In the genomic region with DNA sequence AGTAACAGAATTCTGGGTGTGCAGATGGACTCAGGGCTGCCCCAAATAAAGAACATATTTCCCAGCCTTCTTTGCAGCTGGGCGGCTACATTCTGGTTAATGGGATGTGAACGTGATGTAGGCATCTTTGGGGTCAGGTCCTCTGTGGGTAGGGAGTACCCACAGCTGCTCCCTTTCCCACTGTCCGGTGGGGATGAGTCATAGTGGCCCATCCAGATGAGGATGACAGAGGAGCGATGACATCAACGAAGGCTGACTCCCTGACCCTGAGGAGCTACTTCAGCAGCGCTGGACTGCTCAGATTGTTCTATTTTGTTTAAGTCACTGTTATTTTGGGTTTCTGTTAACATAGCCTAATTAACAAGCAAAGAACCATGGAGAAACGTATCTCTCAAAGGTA, we compare ENCODE assay signal across 18 cellular contexts. TPM values are rescaled to one million over a fixed set of nuclear protein-coding genes. Genes with fewer than 3 reads are reported as not detected.
DNase-seq lines count a peak whose midpoint lies in the region; ATAC-seq and TF ChIP-seq lines count a peak whose summit lies in the region.
"Had no signal": no experiment of that assay in that cellular context is flagged by ENCODE, and none has a peak within 500 bp of the region (broad histone marks: within the 10 kb centered on the region; RNA-seq: fewer than 3 reads in every experiment).

No MANE protein-coding gene starts in this region.

- intact Hi-C loops in heart right ventricle (cut with DNase I) (no loop called here), PC-9 (cut with micrococcal nuclease; ENCODE audit: unreplicated experiment) (no loop called here)

- no peak overlapping the region for H3K4me2 ChIP-seq in PC-9

- H3K4me3 ChIP-seq in adipocyte (ENCODE audit: low read length) (no peak overlapping the region), heart right ventricle (no peak overlapping the region), PC-9 (no peak overlapping the region)
- H3K4me3 ChIP-seq: left lung, transverse colon had no signal

- BruUV-seq in PC-9 (replicated peaks; lab: Mats Ljungman, UMichigan) = no TSS peak

- peaks cover 4% of the 10 kb centered on the region for H3K27me3 ChIP-seq in adipocyte (replicated peaks; ENCODE audit: control insufficient read depth, insufficient read depth, low read length)
- no peaks in the 10 kb centered on the region for H3K27me3 ChIP-seq in heart right ventricle
- peaks cover 24% of the 10 kb centered on the region; the same call in 1 of the 2 replicates for H3K27me3 ChIP-seq in PC-9 (ENCODE audit: insufficient read depth, low read depth)
- H3K27me3 ChIP-seq: left lung, transverse colon had no signal

- 65 to 71% methylated on average over 7 of the region's 7 CpGs for WGBS in heart right ventricle, 2 donors

- POLR2A ChIA-PET in PC-9 (lab: Charles Lee; ENCODE audit: unreplicated experiment) = no interaction called here

- no peaks in the 10 kb centered on the region for H3K4me1 ChIP-seq in adipocyte (ENCODE audit: control insufficient read depth, insufficient read depth, low read length)
- H3K4me1 ChIP-seq in heart right ventricle = peaks cover 0 to 9% (median 0%) of the 10 kb centered on the region in 9 donors
- H3K4me1 ChIP-seq in PC-9 (replicated peaks; ENCODE audit: insufficient read depth) = no peaks in the 10 kb centered on the region
- H3K4me1 ChIP-seq: left lung, transverse colon had no signal

- H4K20me1 ChIP-seq in PC-9 (ENCODE audit: insufficient read depth) = no peaks in the 10 kb centered on the region

- DNase-seq in DMS53 (lab: John Stamatoyannopoulos, UW) (peak; percentile 26), DMS53 treated with DMSO at 0.1 percent for 48 hours (lab: John Stamatoyannopoulos, UW; ENCODE audit: unreplicated experiment) (no peak), adipocyte (ENCODE audit: low read depth) (peak; percentile 4), heart right ventricle (peak in 1 of 2 donors; percentile 53), stromal cell of bone marrow (ENCODE audit: low read depth) (peak; percentile 75), SK-N-DZ (ENCODE audit: low spot score) (no peak), PC-9 (no peak), HuH-7 (ENCODE audit: low spot score) (no peak)
- DNase-seq: cerebellar nuclear complex; hippocampal formation; left lung; naive thymus-derived CD8-positive, alpha-beta T cell; NCI-H1694; right cardiac atrium; stimulated activated CD4-positive, alpha-beta T cell treated with anti-CD3 and anti-CD28 coated beads, Interleukin-4, amount 100 ng/mL, for 4 hours; transverse colon had no signal

- H3K36me3 ChIP-seq in adipocyte (ENCODE audit: control insufficient read depth, insufficient read depth, low read length, severe bottlenecking) (peaks cover 7% of the 10 kb centered on the region), heart right ventricle (peaks cover 0 to 18% (median 0%) of the 10 kb centered on the region in 9 donors), PC-9 (ENCODE audit: low read depth) (no peaks in the 10 kb centered on the region)
- H3K36me3 ChIP-seq: left lung, transverse colon had no signal

- no peak overlapping the region for H2AFZ ChIP-seq in PC-9

- CTCF ChIA-PET in PC-9 (lab: Charles Lee) = no interaction called here

- H3K27ac ChIP-seq in heart right ventricle (peak overlapping the region in 4 of 10 donors; percentile 13 to 48 (median 32)), PC-9 (no peak overlapping the region)
- H3K27ac ChIP-seq: 22Rv1, left lung, transverse colon had no signal

- no peak for TF ChIP-seq CTCF in heart right ventricle (IDR thresholded peaks at IDR 0.05)
- TF ChIP-seq CTCF in PC-9 (conservative IDR thresholded peaks at IDR 0.05) = no peak

- ATAC-seq in heart right ventricle = peak; percentile 46 to 85 (median 78)
- ATAC-seq: activated naive CD4-positive, alpha-beta T cell treated with anti-CD3 and anti-CD28 coated beads, Interleukin-2, amount 50 U/mL, for 72 hours; left lung; naive thymus-derived CD8-positive, alpha-beta T cell had no signal

- H3K9me3 ChIP-seq in adipocyte (ENCODE audit: control insufficient read depth, low read length) = no peaks in the 10 kb centered on the region
- no peaks in the 10 kb centered on the region for H3K9me3 ChIP-seq in heart right ventricle
- no peaks in the 10 kb centered on the region for H3K9me3 ChIP-seq in PC-9 (ENCODE audit: insufficient read depth, low read depth)
- H3K9me3 ChIP-seq: left lung, transverse colon had no signal

- H3K9me2 ChIP-seq in PC-9 (ENCODE audit: insufficient read depth) = no peaks in the 10 kb centered on the region

- no peaks in the 10 kb centered on the region for H3K79me2 ChIP-seq in PC-9 (ENCODE audit: low read depth)

- no peaks in the 10 kb centered on the region for H3F3A ChIP-seq in PC-9 (ENCODE audit: insufficient read depth, low read depth)

- H3K9ac ChIP-seq in adipocyte (ENCODE audit: low read length) = no peak overlapping the region

RNA-seq across cellular contexts. Expression of gene SRPRB, which starts 38.0 kb away (rescaled TPM):
- total RNA-seq in heart right ventricle (10 to 100 TPM; 24.0 to 42.1 (median 27.0) TPM), PC-9 (2021) (25.5 and 29.8 TPM in 2 replicates)
- polyA plus RNA-seq in heart right ventricle = 10 to 100 TPM; 12.1 to 46.2 TPM
- 49.7 and 50.4 TPM in 2 replicates for polyA plus RNA-seq in SK-N-DZ (2014; cell fraction: cytosol; rRNA removed)
- 12.6 and 18.1 TPM in 2 replicates for polyA plus RNA-seq in SK-N-DZ (2014; cell fraction: nucleus; rRNA removed)

RNA-seq across cellular contexts. Expression of gene RAB6B, which starts 52.0 kb away (rescaled TPM):
- total RNA-seq in heart right ventricle (10 to 100 TPM; 39.2 to 73.8 (median 47.4) TPM), PC-9 (2021) (0.40 and 0.52 TPM in 2 replicates)
- polyA plus RNA-seq in heart right ventricle = 10 to 100 TPM in 1 of 2 donors, 1 to 10 TPM in 1; 7.0 to 14.2 TPM
- 11.6 and 13.3 TPM in 2 replicates for polyA plus RNA-seq in SK-N-DZ (2014; cell fraction: cytosol; rRNA removed)
- 18.2 and 19.8 TPM in 2 replicates for polyA plus RNA-seq in SK-N-DZ (2014; cell fraction: nucleus; rRNA removed)
- total RNA-seq: naive thymus-derived CD8-positive, alpha-beta T cell had no signal

Comparison
In these comparisons a context has a peak if more than half of its experiments do, and no peak if none do; other contexts are left out.
1. DNase-seq: peak in DMS53 (single experiment), adipocyte (single experiment) and stromal cell of bone marrow (single experiment); none in DMS53 treated with DMSO at 0.1 percent for 48 hours (single experiment), SK-N-DZ (single experiment), PC-9 (0 of 2) and HuH-7 (single experiment).
2. RNA of gene RAB6B, which starts 52.0 kb away (total RNA-seq): 39.2 to 73.8 TPM in heart right ventricle; 0.40 to 0.52 TPM in PC-9; every median in the first group is over 10 times any median in the second.